Comparison of ENCODE assay signal across 31 cellular contexts in the genomic region with DNA sequence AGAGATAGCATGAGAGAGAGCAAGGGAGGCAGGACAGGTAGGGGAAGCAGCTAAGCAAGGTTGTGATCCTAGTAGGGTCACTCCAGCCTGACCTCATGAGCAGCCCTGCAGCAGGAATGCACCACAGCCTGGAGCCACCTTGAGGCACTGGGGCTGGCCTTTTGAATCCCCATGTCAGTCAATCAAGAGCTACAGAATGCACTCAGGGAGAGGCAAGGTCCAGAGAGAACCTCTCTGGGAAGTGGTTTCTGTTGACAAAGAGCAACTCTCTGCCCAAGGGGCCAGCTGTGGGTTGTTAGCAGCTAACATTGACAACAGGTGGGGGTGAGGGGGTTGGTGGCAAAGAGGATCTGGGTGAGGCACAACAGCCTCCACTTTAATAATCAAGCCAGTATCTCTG. TPM values are rescaled to one million over a fixed set of nuclear protein-coding genes. Genes with fewer than 3 reads are reported as not detected.
DNase-seq lines count a peak whose midpoint lies in the region; ATAC-seq and TF ChIP-seq lines count a peak whose summit lies in the region.
"Had no signal": no experiment of that assay in that cellular context is flagged by ENCODE, and none has a peak within 500 bp of the region (broad histone marks: within the 10 kb centered on the region; RNA-seq: fewer than 3 reads in every experiment).

No MANE protein-coding gene starts in this region.

- peaks cover 76% of the 10 kb centered on the region for H3K36me3 Mint-ChIP-seq in activated CD8-positive, alpha-beta memory T cell treated with anti-CD3 and anti-CD28 coated beads, Interleukin-2, amount 10 ng/mL, durations not matched to agents 7 days and 5 days
- peaks cover 18 to 70% (median 24%) of the 10 kb centered on the region in 3 donors for H3K36me3 Mint-ChIP-seq in immature natural killer cell
- H3K36me3 Mint-ChIP-seq in stimulated activated naive B cell treated with anti-CD40 and anti-IgM and Interleukin-4, amounts not matched to agents 10 μg/mL and 1 μg/mL and 100 μg/mL, for 72 hours = peaks cover 10 to 20% of the 10 kb centered on the region in 2 donors

- H3K27ac Mint-ChIP-seq in activated CD8-positive, alpha-beta memory T cell treated with anti-CD3 and anti-CD28 coated beads, Interleukin-2, amount 10 ng/mL, durations not matched to agents 7 days and 5 days = no peak overlapping the region
- H3K27ac Mint-ChIP-seq in immature natural killer cell = peak overlapping the region; percentile 32 to 72 (median 60)
- peak overlapping the region; percentile 71 for H3K27ac Mint-ChIP-seq in stimulated activated naive B cell treated with anti-CD40 and anti-IgM and Interleukin-4, amounts not matched to agents 10 μg/mL and 1 μg/mL and 100 μg/mL, for 72 hours
- H3K27ac Mint-ChIP-seq: activated CD4-positive, alpha-beta T cell treated with anti-CD3 and anti-CD28 coated beads, Interleukin-2, amount 10 ng/mL, durations not matched to agents 7 days and 5 days; activated naive CD4-positive, alpha-beta T cell treated with anti-CD3 and anti-CD28 coated beads, Interleukin-2, amount 50 U/mL, for 72 hours; activated T-helper 2 cell treated with anti-CD3 and anti-CD28 coated beads, Interferon-gamma antibody, Interleukin-2, Interleukin-4, amounts not matched to agents 10 μg/mL and 5 μg/mL and 100 μg/mL, durations not matched to agents 14 hours and 24 hours and 36 hours had no signal

- no peaks in the 10 kb centered on the region for H3K27me3 ChIP-seq in Karpas-422 (ENCODE audit: low read length)
- H3K27me3 ChIP-seq in WERI-Rb-1 (ENCODE audit: insufficient read depth, low read depth, severe bottlenecking) = no peaks in the 10 kb centered on the region
- H3K27me3 ChIP-seq: breast epithelium, neutrophil, testis, uterus had no signal

- no peaks in the 10 kb centered on the region for H3K27me3 Mint-ChIP-seq in activated CD8-positive, alpha-beta memory T cell treated with anti-CD3 and anti-CD28 coated beads, Interleukin-2, amount 10 ng/mL, durations not matched to agents 7 days and 5 days
- no peaks in the 10 kb centered on the region for H3K27me3 Mint-ChIP-seq in immature natural killer cell (ENCODE audit: low read depth in 3 of 3)
- H3K27me3 Mint-ChIP-seq in stimulated activated naive B cell treated with anti-CD40 and anti-IgM and Interleukin-4, amounts not matched to agents 10 μg/mL and 1 μg/mL and 100 μg/mL, for 72 hours = no peaks in the 10 kb centered on the region
- H3K27me3 Mint-ChIP-seq: activated CD4-positive, alpha-beta T cell treated with anti-CD3 and anti-CD28 coated beads, Interleukin-2, amount 10 ng/mL, durations not matched to agents 7 days and 5 days had no signal

- ATAC-seq in activated CD8-positive, alpha-beta memory T cell treated with anti-CD3 and anti-CD28 coated beads, Interleukin-2, amount 10 ng/mL, durations not matched to agents 7 days and 5 days = no peak
- ATAC-seq in stimulated activated naive B cell treated with anti-CD40 and anti-IgM and Interleukin-4, amounts not matched to agents 10 μg/mL and 1 μg/mL and 100 μg/mL, for 72 hours (replicated peaks) = no peak
- ATAC-seq: Panc1, sciatic nerve had no signal

- DNase-seq in activated CD8-positive, alpha-beta memory T cell treated with anti-CD3 and anti-CD28 coated beads for 24 hours = peak; percentile 52
- no peak for DNase-seq in activated CD8-positive, alpha-beta memory T cell treated with anti-CD3 and anti-CD28 coated beads, Interleukin-2, amount 10 ng/mL, durations not matched to agents 7 days and 5 days
- no peak for DNase-seq in Karpas-422
- DNase-seq in immature natural killer cell = no peak
- DNase-seq in stimulated activated naive B cell treated with anti-CD40 and anti-IgM and Interleukin-4, amounts not matched to agents 10 μg/mL and 1 μg/mL and 100 μg/mL, for 72 hours = no peak
- DNase-seq in NCI-H128 (lab: John Stamatoyannopoulos, UW; ENCODE audit: unreplicated experiment) = no peak
- DNase-seq in WERI-Rb-1 = no peak
- no peak for DNase-seq in NCI-H2171 treated with DMSO at 0.1 percent for 48 hours (lab: John Stamatoyannopoulos, UW)
- DNase-seq: 8988T; activated CD4-positive, alpha-beta T cell treated with anti-CD3 and anti-CD28 coated beads, Interleukin-2, amount 10 ng/mL, durations not matched to agents 7 days and 5 days; effector CD8-positive, alpha-beta T cell; erythroblast; GDM1; NCI-H1092 treated with DMSO at 0.1 percent for 48 hours; NCI-H2029; NCI-H2227 treated with DMSO at 0.1 percent for 48 hours; NCI-H526 treated with DMSO at 0.1 percent for 48 hours; SHP77; stimulated activated CD4-positive, alpha-beta T cell treated with anti-CD3 and anti-CD28 coated beads, Interleukin-12 subunit alpha, Interleukin-12 subunit beta, amount 100 ng/mL, for 4 hours; stimulated activated CD4-positive, alpha-beta T cell treated with anti-CD3 and anti-CD28 coated beads, Interleukin-4, amount 100 ng/mL, for 1 hour; T-helper 9 cell; testis; uterus had no signal

- H3K36me3 ChIP-seq in Karpas-422 (ENCODE audit: insufficient read depth, low read length) (peaks cover 63% of the 10 kb centered on the region), WERI-Rb-1 (no peaks in the 10 kb centered on the region)
- H3K36me3 ChIP-seq: breast epithelium, uterus had no signal

- H3K4me2 ChIP-seq in Karpas-422 (ENCODE audit: low read depth, low read length, poor library complexity, severe bottlenecking) = no peak overlapping the region

- H3K4me3 Mint-ChIP-seq in activated CD8-positive, alpha-beta memory T cell treated with anti-CD3 and anti-CD28 coated beads, Interleukin-2, amount 10 ng/mL, durations not matched to agents 7 days and 5 days = no peak overlapping the region
- no peak overlapping the region for H3K4me3 Mint-ChIP-seq in immature natural killer cell
- no peak overlapping the region for H3K4me3 Mint-ChIP-seq in stimulated activated naive B cell treated with anti-CD40 and anti-IgM and Interleukin-4, amounts not matched to agents 10 μg/mL and 1 μg/mL and 100 μg/mL, for 72 hours
- H3K4me3 Mint-ChIP-seq: activated CD4-positive, alpha-beta T cell treated with anti-CD3 and anti-CD28 coated beads, Interleukin-2, amount 10 ng/mL, durations not matched to agents 7 days and 5 days had no signal

- no peak for TF ChIP-seq CTCF in WERI-Rb-1 (IDR thresholded peaks at IDR 0.05; ENCODE audit: low read depth, low read length)

- no peak overlapping the region for H3K4me3 ChIP-seq in Karpas-422 (ENCODE audit: low read length)
- H3K4me3 ChIP-seq in WERI-Rb-1 (ENCODE audit: low read depth, low read length) = no peak overlapping the region
- H3K4me3 ChIP-seq: breast epithelium, testis, uterus had no signal

- H3K9me3 Mint-ChIP-seq in activated CD8-positive, alpha-beta memory T cell treated with anti-CD3 and anti-CD28 coated beads, Interleukin-2, amount 10 ng/mL, durations not matched to agents 7 days and 5 days (ENCODE audit: low read depth) = no peaks in the 10 kb centered on the region
- no peaks in the 10 kb centered on the region for H3K9me3 Mint-ChIP-seq in immature natural killer cell
- H3K9me3 Mint-ChIP-seq in stimulated activated naive B cell treated with anti-CD40 and anti-IgM and Interleukin-4, amounts not matched to agents 10 μg/mL and 1 μg/mL and 100 μg/mL, for 72 hours = peaks cover 0 to 2% of the 10 kb centered on the region in 2 donors
- H3K9me3 Mint-ChIP-seq: activated naive CD4-positive, alpha-beta T cell treated with anti-CD3 and anti-CD28 coated beads, Interleukin-2, amount 50 U/mL, for 72 hours; activated T-helper 2 cell treated with anti-CD3 and anti-CD28 coated beads, Interferon-gamma antibody, Interleukin-2, Interleukin-4, amounts not matched to agents 10 μg/mL and 5 μg/mL and 100 μg/mL, durations not matched to agents 14 hours and 24 hours and 36 hours had no signal

- peaks cover 32% of the 10 kb centered on the region for H3K79me2 ChIP-seq in Karpas-422 (ENCODE audit: low read length)

- peaks cover 21% of the 10 kb centered on the region for H3K4me1 Mint-ChIP-seq in activated CD8-positive, alpha-beta memory T cell treated with anti-CD3 and anti-CD28 coated beads, Interleukin-2, amount 10 ng/mL, durations not matched to agents 7 days and 5 days
- peaks cover 28 to 50% of the 10 kb centered on the region in 2 donors for H3K4me1 Mint-ChIP-seq in immature natural killer cell
- H3K4me1 Mint-ChIP-seq in stimulated activated naive B cell treated with anti-CD40 and anti-IgM and Interleukin-4, amounts not matched to agents 10 μg/mL and 1 μg/mL and 100 μg/mL, for 72 hours = peaks cover 45 to 61% of the 10 kb centered on the region in 2 donors

- H3K9me3 ChIP-seq in Karpas-422 (ENCODE audit: low read length) (no peaks in the 10 kb centered on the region), WERI-Rb-1 (ENCODE audit: severe bottlenecking) (no peaks in the 10 kb centered on the region)
- H3K9me3 ChIP-seq: breast epithelium, neutrophil, testis, uterus had no signal

- no peak overlapping the region for H2AFZ ChIP-seq in Karpas-422 (ENCODE audit: low read length)

- H3K9me2 ChIP-seq in Karpas-422 (replicated peaks; ENCODE audit: insufficient read depth, low read length) = no peaks in the 10 kb centered on the region

- CTCF ChIA-PET in activated CD8-positive, alpha-beta memory T cell treated with anti-CD3 and anti-CD28 coated beads, Interleukin-2, amount 10 ng/mL, durations not matched to agents 7 days and 5 days (lab: Charles Lee) = interaction anchor here (1.7 kb wide), 1 partner anchor 16 kb away, joined by 3 read pairs; no protein-coding TSS in a partner anchor

- H3K27ac ChIP-seq in Karpas-422 (ENCODE audit: low read length) (peak overlapping the region; percentile 97), WERI-Rb-1 (no peak overlapping the region)
- H3K27ac ChIP-seq: breast epithelium, HL-60, neutrophil, testis, uterus, VCaP had no signal

- peak overlapping the region; percentile 65; the same call in 1 of the 2 replicates for H3K9ac ChIP-seq in Karpas-422 (ENCODE audit: low read length)

- H3K4me1 ChIP-seq in Karpas-422 (ENCODE audit: low read length) = peaks cover 56% of the 10 kb centered on the region
- H3K4me1 ChIP-seq: breast epithelium, testis, uterus had no signal

- no peaks in the 10 kb centered on the region for H4K20me1 ChIP-seq in Karpas-422 (ENCODE audit: insufficient read depth, low read depth, low read length)

RNA-seq across cellular contexts. Expression of a gene that starts 54.6 kb away (rescaled TPM):
- total RNA-seq in activated CD8-positive, alpha-beta memory T cell treated with anti-CD3 and anti-CD28 coated beads, Interleukin-2, amount 10 ng/mL, durations not matched to agents 7 days and 5 days = 10 to 100 TPM; 41.8 to 84.3 TPM
- total RNA-seq in Karpas-422 (2014; rRNA removed; shearing (Covaris generic); ENCODE audit: low replicate concordance) = 83.4 and 123 TPM in 2 replicates
- polyA plus RNA-seq in immature natural killer cell = 10 to 100 TPM; 19.4 to 52.7 (median 24.6) TPM
